Comparison of ENCODE assay signal across 15 cellular contexts in genomic region chr22:48595511-48595905, GRCh38.
A peak's percentile ranks its signal among the peaks of the same experiment; 100 is the strongest.
DNase-seq lines count a peak whose midpoint lies in the region; ATAC-seq and TF ChIP-seq lines count a peak whose summit lies in the region.
"Had no signal": no experiment of that assay in that cellular context is flagged by ENCODE, and none has a peak within 500 bp of the region (broad histone marks: within the 10 kb centered on the region; RNA-seq: fewer than 3 reads in every experiment).

No MANE protein-coding gene starts in this region.

- POLR2A ChIA-PET in HEK293 (lab: Yijun Ruan, JAX) = interaction anchor here (0.5 kb wide), 1 partner anchor 93 kb away, joined by 4 read pairs; no protein-coding TSS in a partner anchor

- intact Hi-C loops in left ventricle myocardium superior (cut with micrococcal nuclease) (no loop called here), heart left ventricle (cut with DNase I) (no loop called here)

- WGBS in heart left ventricle, 4 donors = 66 to 78% (median 73%) methylated on average over 3 to 10 of the region's 10 CpGs

- DNase-seq in left ventricle myocardium superior = peak; percentile 14
- DNase-seq in heart left ventricle = no peak
- DNase-seq in WERI-Rb-1 = peak; percentile 33
- DNase-seq in NCI-H1092 (lab: John Stamatoyannopoulos, UW) = no peak
- no peak for DNase-seq in KG1 (lab: John Stamatoyannopoulos, UW)
- no peak for DNase-seq in EL
- DNase-seq: BE2C; Caco-2; CD8-positive, alpha-beta memory T cell; DND-41; GF-D8; HFFc6 had no signal

- H3K4me3 ChIP-seq in heart left ventricle (no peak overlapping the region), HEK293 (ENCODE audit: low read depth, low read length) (no peak overlapping the region), WERI-Rb-1 (ENCODE audit: low read depth, low read length) (no peak overlapping the region)
- H3K4me3 ChIP-seq: HAP-1 had no signal

- H3K4me1 ChIP-seq in heart left ventricle (no peaks in the 10 kb centered on the region), HEK293 (ENCODE audit: control insufficient read depth, insufficient read depth, low read length) (no peaks in the 10 kb centered on the region)
- H3K4me1 ChIP-seq: BE2C, Caco-2, HAP-1 had no signal

- no peak for TF ChIP-seq POLR2A in heart left ventricle (IDR thresholded peaks at IDR 0.05)

- CTCF ChIA-PET in HEK293 (lab: Yijun Ruan, JAX) = no interaction called here

- H3K27me3 ChIP-seq in heart left ventricle (peaks cover 0 to 11% (median 4%) of the 10 kb centered on the region in 9 donors), WERI-Rb-1 (ENCODE audit: insufficient read depth, low read depth, severe bottlenecking) (no peaks in the 10 kb centered on the region)
- H3K27me3 ChIP-seq: BE2C had no signal

- TF ChIP-seq CTCF in heart left ventricle (IDR thresholded peaks at IDR 0.05) = no peak
- no peak for TF ChIP-seq CTCF in HEK293 (tag by site-specific recombination; IDR thresholded peaks at IDR 0.05)
- no peak for TF ChIP-seq CTCF in WERI-Rb-1 (IDR thresholded peaks at IDR 0.05; ENCODE audit: low read depth, low read length)

- H3K36me3 ChIP-seq in heart left ventricle (no peaks in the 10 kb centered on the region), HEK293 (ENCODE audit: control insufficient read depth in 2 of 2, insufficient read depth in 1 of 2, low read length in 2 of 2) (no peaks in the 10 kb centered on the region), WERI-Rb-1 (no peaks in the 10 kb centered on the region)
- H3K36me3 ChIP-seq: BE2C, HAP-1 had no signal

- H3K27ac ChIP-seq in heart left ventricle (no peak overlapping the region), HEK293 (ENCODE audit: extremely low read depth, low read depth, low read length) (no peak overlapping the region), WERI-Rb-1 (no peak overlapping the region)
- H3K27ac ChIP-seq: HL-60 had no signal

- peaks cover 0 to 10% (median 0%) of the 10 kb centered on the region in 12 donors for H3K9me3 ChIP-seq in heart left ventricle
- H3K9me3 ChIP-seq in HEK293 (ENCODE audit: control insufficient read depth, insufficient read depth, low read depth, low read length) = no peaks in the 10 kb centered on the region
- H3K9me3 ChIP-seq in WERI-Rb-1 (ENCODE audit: severe bottlenecking) = no peaks in the 10 kb centered on the region
- H3K9me3 ChIP-seq: HAP-1 had no signal

- ATAC-seq in left ventricle myocardium superior (no peak), heart left ventricle (no peak)

TF ChIP-seq in HEK293, 187 proteins besides CTCF, POLR2A, EP300 and RAD21:
- TF ChIP-seq SCRT2 (tag by site-specific recombination; IDR thresholded peaks at IDR 0.05) (no peak), GLIS1 (tag by site-specific recombination; IDR thresholded peaks at IDR 0.05) (peak; percentile 84)

Comparison
In these comparisons a context has a peak if more than half of its experiments do, and no peak if none do; other contexts are left out.
1. DNase-seq: peak in left ventricle myocardium superior (single experiment) and WERI-Rb-1 (single experiment); none in heart left ventricle (0 of 5), NCI-H1092 (single experiment), KG1 (single experiment) and EL (single experiment).